Comparison of ENCODE assay signal across 1 cellular context in genomic region chr2:171414645-171415044, GRCh38.
TF ChIP-seq lines count a peak whose summit lies in the region.

No MANE protein-coding gene starts in this region.

TF ChIP-seq in GM12878, 131 proteins besides CTCF, POLR2A, EP300 and RAD21:
- TF ChIP-seq RUNX3 (IDR thresholded peaks at IDR 0.05; ENCODE audit: low read length) (0 out of 2 replicates have a peak, but pooled peaks have one; percentile 10), NFIC (IDR thresholded peaks at IDR 0.05; ENCODE audit: low read depth, low read length) (peak; percentile 24; the same call in 1 of the 2 replicates)
